ENCODE assay signal across 3 cellular contexts in the genomic region with DNA sequence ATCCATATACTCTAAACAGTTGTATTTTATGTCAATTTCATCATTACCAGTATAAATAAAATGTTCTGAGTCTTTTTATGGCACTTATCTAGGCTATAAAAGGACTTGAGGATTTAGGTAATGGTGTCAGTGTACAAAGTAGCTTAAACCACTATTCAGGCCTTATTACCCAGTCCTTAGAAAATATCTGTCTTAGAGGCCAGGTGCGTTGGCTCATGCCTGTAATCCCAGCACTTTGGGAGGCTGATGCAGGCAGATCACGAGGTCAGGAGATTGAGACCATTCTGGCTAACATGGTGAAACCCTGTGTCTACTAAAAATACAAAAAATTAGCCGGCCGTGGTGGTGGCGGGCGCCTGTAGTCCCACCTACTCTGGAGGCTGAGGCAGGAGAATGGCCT. TPM values are rescaled to one million over a fixed set of nuclear protein-coding genes. Genes with fewer than 3 reads are reported as not detected.
DNase-seq lines count a peak whose midpoint lies in the region; ATAC-seq, FAIRE-seq and TF ChIP-seq lines count a peak whose summit lies in the region.
"Not testable (repeated sequence)": the region's sequence is repeated elsewhere in the genome, so short reads cannot be mapped to it uniquely, and the experiment has no call there.

No MANE protein-coding gene starts in this region.

- peak overlapping the region in 1 of 2 experiments; percentile 62; a peak in 2 of 6 replicates for H3K27ac ChIP-seq in A549
- H3K27ac ChIP-seq in HCT116 (ENCODE audit: low read depth, low read length), result not testable (repeated sequence)
- peak overlapping the region; percentile 49 for H3K27ac ChIP-seq in PC-9

- peaks cover 97% of the 10 kb centered on the region for H3F3A ChIP-seq in PC-9 (ENCODE audit: insufficient read depth, low read depth)

- TF ChIP-seq EP300 in A549 (IDR thresholded peaks at IDR 0.05), result not testable (repeated sequence)

- not testable (repeated sequence) for H3K9ac ChIP-seq in HCT116 (ENCODE audit: low read length)

- not testable (repeated sequence) for H3K27me3 ChIP-seq in HCT116 (ENCODE audit: insufficient read depth, low read length); PC-9 (ENCODE audit: insufficient read depth, low read depth)

- intact Hi-C loops in HCT116 (cut with micrococcal nuclease); PC-9 (cut with micrococcal nuclease; ENCODE audit: unreplicated experiment): not testable (repeated sequence)

- BruUV-seq in HCT116 (replicated peaks; lab: Mats Ljungman, UMichigan), result TSS peak; percentile 3
- BruUV-seq in PC-9 (replicated peaks; lab: Mats Ljungman, UMichigan), result not testable (repeated sequence)

- TF ChIP-seq POLR2A in A549 (IDR thresholded peaks at IDR 0.05; ENCODE audit: low read length); HCT116 (IDR thresholded peaks at IDR 0.05; ENCODE audit: borderline replicate concordance, extremely low read depth, insufficient read depth, insufficient read length): not testable (repeated sequence)

- CTCF ChIA-PET in A549 (lab: Yijun Ruan, JAX), result interaction anchor here (0.6 to 1.0 kb wide), 3 partner anchors 33 to 128 kb away, joined by 3 to 4 read pairs (median 4); no protein-coding TSS in a partner anchor
- CTCF ChIA-PET in HCT116 (lab: Charles Lee), result not testable (repeated sequence)
- CTCF ChIA-PET in PC-9 (lab: Charles Lee), result interaction anchor here (0.5 to 1.4 kb wide), 2 partner anchors 9 to 129 kb away, joined by 8 to 13 read pairs; no protein-coding TSS in a partner anchor

- not testable (repeated sequence) for H2AFZ ChIP-seq in HCT116 (ENCODE audit: low read depth, low read length, poor library complexity, severe bottlenecking); PC-9

- H3K4me1 ChIP-seq in A549, result peaks cover 97% of the 10 kb centered on the region
- not testable (repeated sequence) for H3K4me1 ChIP-seq in HCT116 (ENCODE audit: control insufficient read depth in 1 of 2, insufficient read depth in 2 of 2, low read length in 2 of 2)
- H3K4me1 ChIP-seq in PC-9 (replicated peaks; ENCODE audit: insufficient read depth), result peaks cover 27% of the 10 kb centered on the region; the same call in 1 of the 2 replicates

- not testable (repeated sequence) for FAIRE-seq in A549 (lab: Jason Lieb, UNC)

- peak overlapping the region; percentile 32; the same call in 2 of the 3 replicates for H3K4me2 ChIP-seq in A549
- H3K4me2 ChIP-seq in HCT116 (ENCODE audit: low read length); PC-9: not testable (repeated sequence)

- TF ChIP-seq RAD21 in A549 (conservative IDR thresholded peaks at IDR 0.05 in 1 of 2, IDR thresholded peaks at IDR 0.05 in 1 of 2); HCT116 (IDR thresholded peaks at IDR 0.05; ENCODE audit: low read depth): not testable (repeated sequence)

- H3K79me2 ChIP-seq in HCT116 (ENCODE audit: insufficient read depth, low read length) (peaks cover 91% of the 10 kb centered on the region), PC-9 (ENCODE audit: low read depth) (peaks cover 90% of the 10 kb centered on the region)

- RAD21 ChIA-PET in HCT116 (lab: Charles Lee; ENCODE audit: low non-redundant PET in 1 of 2, low total read pairs in 2 of 2, uncharacterized antibody in 2 of 2, unreplicated experiment in 2 of 2), result not testable (repeated sequence)

- H3K4me3 ChIP-seq in A549; HCT116 (replicated peaks in 1 of 2; ENCODE audit: low read depth in 1 of 2, low read length in 2 of 2); PC-9: not testable (repeated sequence)

- H3K36me3 ChIP-seq in HCT116 (ENCODE audit: control insufficient read depth in 1 of 2, insufficient read depth in 2 of 2, low read length in 2 of 2), result peaks cover 52 to 74% of the 10 kb centered on the region in 2 experiments
- peaks cover 81% of the 10 kb centered on the region for H3K36me3 ChIP-seq in PC-9 (ENCODE audit: low read depth)

- H3K9me3 ChIP-seq in A549; HCT116 (ENCODE audit: control insufficient read depth in 1 of 2, insufficient read depth in 1 of 2, low read depth in 1 of 2, low read length in 2 of 2); PC-9 (ENCODE audit: insufficient read depth, low read depth): not testable (repeated sequence)

- TF ChIP-seq CTCF in A549 (IDR thresholded peaks at IDR 0.05); HCT116 (IDR thresholded peaks at IDR 0.05 in 2 of 3, conservative IDR thresholded peaks at IDR 0.05 in 1 of 3; ENCODE audit: borderline replicate concordance in 1 of 3, insufficient read depth in 1 of 3, low read depth in 2 of 3, low read length in 2 of 3); PC-9 (conservative IDR thresholded peaks at IDR 0.05): not testable (repeated sequence)

- H4K20me1 ChIP-seq in HCT116 (ENCODE audit: insufficient read depth) (peaks cover 15% of the 10 kb centered on the region; the same call in 1 of the 2 replicates), PC-9 (ENCODE audit: insufficient read depth) (peaks cover 95% of the 10 kb centered on the region)

- POLR2A ChIA-PET in A549 (lab: Yijun Ruan, JAX), result interaction anchor here (0.6 to 1.4 kb wide), 3 partner anchors 21 to 779 kb away, joined by 3 to 10 read pairs (median 6); partner anchors contain the start of gene WASHC4
- POLR2A ChIA-PET in HCT116 (lab: Charles Lee), result not testable (repeated sequence)
- POLR2A ChIA-PET in PC-9 (lab: Charles Lee; ENCODE audit: unreplicated experiment), result interaction anchor here (0.6 kb wide), 2 partner anchors 11 to 14 kb away, joined by 5 to 13 read pairs; no protein-coding TSS in a partner anchor

- ATAC-seq in A549, result peak in 1 of 2 experiments; percentile 23; a peak in 3 of 6 replicates
- ATAC-seq in HCT116, result not testable (repeated sequence)

- 53% methylated on average over 6 of the region's 6 CpGs for WGBS in A549 (ENCODE audit: missing lambda C conversion rate)

- not testable (repeated sequence) for H3K9me2 ChIP-seq in HCT116 (ENCODE audit: insufficient read depth); PC-9 (ENCODE audit: insufficient read depth)

- DNase-seq in A549 (ENCODE audit: low read depth in 1 of 2, low spot score in 1 of 2); HCT116 (ENCODE audit: low read depth, low spot score); PC-9: not testable (repeated sequence)

TF ChIP-seq in A549, 52 proteins besides CTCF, POLR2A, EP300 and RAD21:
- TF ChIP-seq FOSB (CRISPR knock-in tag; IDR thresholded peaks at IDR 0.05) (peak; percentile 86), CEBPB (IDR thresholded peaks at IDR 0.05) (0 out of 4 replicates have a peak, but pooled peaks of 1 of the 2 experiments have one; percentile 14), TP53 (CRISPR knock-in tag; IDR thresholded peaks at IDR 0.05) (peak; percentile 87), TFCP2L1 (CRISPR knock-in tag; IDR thresholded peaks at IDR 0.05) (peak; percentile 84; the same call in 1 of the 2 replicates), HOXA7 (CRISPR knock-in tag; IDR thresholded peaks at IDR 0.05) (peak; percentile 94), RARB (CRISPR knock-in tag; IDR thresholded peaks at IDR 0.05) (peak; percentile 80; the same call in 1 of the 2 replicates)

RNA-seq across cellular contexts. Expression of gene EID3, which starts 24.7 kb away (rescaled TPM):
- polyA plus RNA-seq in A549 (2011; rRNA removed) (9.3 and 12.2 TPM in 2 replicates), A549 (2017; fragmentation: RNase III; extraction: RNeasy Plus Mini Kit Qiagen cat#74134 plus additional on column Dnase treatment) (6.8 to 7.5 TPM (median 6.9 TPM) in 3 replicates)
- polyA plus RNA-seq in A549 (2012; cell fraction: cytosol; rRNA removed), result 7.2 and 10.3 TPM in 2 replicates
- 50.2 and 53.0 TPM in 2 replicates for polyA plus RNA-seq in A549 (2012; cell fraction: nucleus; rRNA removed)
- 20.7 and 22.7 TPM in 2 replicates for polyA minus RNA-seq in A549 (2011; rRNA and poly(A)+ RNA removed)
- total RNA-seq in HCT116 (2021; ENCODE audit: unreplicated experiment) (3.0 TPM), PC-9 (2021) (42.4 and 47.4 TPM in 2 replicates)
- polyA plus RNA-seq in HCT116 (2012), result 0.49 and 1.3 TPM in 2 replicates

Comparison
In these comparisons a context has a peak if more than half of its experiments do, and no peak if none do; other contexts are left out.
1. RNA of gene EID3, which starts 24.7 kb away (total RNA-seq): 42.4 to 47.4 TPM in PC-9; 3.0 TPM in HCT116 (single experiment); every median in the first group is over 10 times any median in the second.